8 cellular contexts compared by ENCODE assay signal in genomic region chr10:95289003-95289920, GRCh38. TPM values are rescaled to one million over a fixed set of nuclear protein-coding genes. Genes with fewer than 3 reads are reported as not detected.
DNase-seq lines count a peak whose midpoint lies in the region; ATAC-seq and TF ChIP-seq lines count a peak whose summit lies in the region.

No MANE protein-coding gene starts in this region.

- H3K4me3 ChIP-seq in astrocyte of the cerebellum (ENCODE audit: low read depth, low read length), result peak overlapping the region; percentile 81
- H3K4me3 ChIP-seq in kidney epithelial cell (ENCODE audit: low read depth, low read length), result peak overlapping the region; percentile 96
- peak overlapping the region; percentile 60 to 85 (median 76) for H3K4me3 ChIP-seq in tibial nerve

- 73 to 78% methylated on average over 12 of the region's 12 CpGs for WGBS in tibial nerve, 2 donors

- H3K9ac ChIP-seq in ES-I3 (ENCODE audit: low read depth, low read length), result peak overlapping the region; percentile 94

- H3K9me3 ChIP-seq in ES-I3 (ENCODE audit: control insufficient read depth, insufficient read depth, low read length) (no peaks in the 10 kb centered on the region), tibial nerve (no peaks in the 10 kb centered on the region)

- peak; percentile 22 for TF ChIP-seq CTCF in astrocyte of the cerebellum (IDR thresholded peaks at IDR 0.05; ENCODE audit: low read depth, low read length, missing control alignments)
- TF ChIP-seq CTCF in kidney epithelial cell (IDR thresholded peaks at IDR 0.05; ENCODE audit: insufficient read depth, low read length, poor library complexity, severe bottlenecking), result peak; percentile 19
- peak in 1 of 5 experiments; percentile 24 for TF ChIP-seq CTCF in tibial nerve (IDR thresholded peaks at IDR 0.05)

- peak in 1 of 2 donors; percentile 20 for TF ChIP-seq EP300 in tibial nerve (IDR thresholded peaks at IDR 0.05)

- in situ Hi-C loops in astrocyte of the cerebellum (cut with HindIII; ENCODE audit: low sequenced_read_pairs), result no loop called here

- DNase-seq in MV-4-11 (lab: John Stamatoyannopoulos, UW), result peak; percentile 21
- DNase-seq in astrocyte of the cerebellum (ENCODE audit: low read depth), result no peak
- DNase-seq in kidney epithelial cell (ENCODE audit: low read depth), result no peak
- DNase-seq in tibial nerve (ENCODE audit: low spot score in 2 of 2), result no peak
- DNase-seq in DMS79 (lab: John Stamatoyannopoulos, UW), result no peak
- DNase-seq in stimulated activated CD4-positive, alpha-beta T cell treated with anti-CD3 and anti-CD28 coated beads, Interleukin-4, amount 100 ng/mL, for 24 hours, result no peak

- H3K4me1 ChIP-seq in ES-I3 (ENCODE audit: insufficient read depth, low read length) (peaks cover 29% of the 10 kb centered on the region), tibial nerve (peaks cover 0 to 36% (median 3%) of the 10 kb centered on the region in 4 donors)

- H3K36me3 ChIP-seq in ES-I3 (ENCODE audit: insufficient read depth, low read length), result no peaks in the 10 kb centered on the region
- H3K36me3 ChIP-seq in kidney epithelial cell (ENCODE audit: control insufficient read depth, insufficient read depth, low read length), result no peaks in the 10 kb centered on the region
- H3K36me3 ChIP-seq in tibial nerve, result no peaks in the 10 kb centered on the region

- ATAC-seq in HG03097 (IDR thresholded peaks at IDR 0.05; ENCODE audit: low FRiP score, unreplicated experiment), result no peak

- H3K27me3 ChIP-seq in kidney epithelial cell (ENCODE audit: control insufficient read depth, insufficient read depth, low read length), result no peaks in the 10 kb centered on the region
- peaks cover 0 to 17% of the 10 kb centered on the region in 2 donors for H3K27me3 ChIP-seq in tibial nerve

- no peak for TF ChIP-seq POLR2A in tibial nerve (IDR thresholded peaks at IDR 0.05)

- peak overlapping the region; percentile 30 to 94 (median 82) for H3K27ac ChIP-seq in tibial nerve

RNA-seq across cellular contexts. Expression of gene PDLIM1, which starts 1.5 kb away (rescaled TPM):
- total RNA-seq in kidney epithelial cell, result 54.7 and 58.1 TPM in 2 replicates
- 100 to 1,000 TPM; 113 to 150 (median 128) TPM for total RNA-seq in tibial nerve
